Comparison of ENCODE assay signal across 11 cellular contexts in the genomic region with DNA sequence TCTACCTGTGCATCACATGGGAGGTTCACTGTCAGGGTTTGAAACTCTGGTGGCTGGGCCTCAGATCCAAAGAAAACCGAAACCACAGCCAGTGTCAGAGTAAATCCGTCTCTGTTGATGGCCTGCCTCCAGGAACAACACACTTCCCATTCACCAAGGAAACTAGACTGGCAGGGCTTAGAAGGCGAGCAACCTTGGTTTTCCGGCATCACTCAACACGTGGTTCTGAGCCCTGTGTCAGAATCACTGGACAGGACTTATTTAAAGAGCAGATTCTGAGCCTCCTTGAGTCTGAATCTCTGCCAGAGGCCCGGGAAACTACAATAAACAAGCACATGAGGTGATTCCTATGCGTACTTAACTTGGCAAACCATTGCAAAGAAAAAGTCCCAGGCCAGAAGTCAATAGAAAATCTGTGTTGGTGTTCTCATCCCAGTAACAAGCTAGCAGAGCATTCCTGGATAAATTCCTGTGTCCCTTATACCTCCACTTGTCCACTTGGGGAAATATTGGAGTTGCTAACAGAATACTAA.
DNase-seq lines count a peak whose midpoint lies in the region; ATAC-seq and TF ChIP-seq lines count a peak whose summit lies in the region.
"Had no signal": no experiment of that assay in that cellular context is flagged by ENCODE, and none has a peak within 500 bp of the region (broad histone marks: within the 10 kb centered on the region; RNA-seq: fewer than 3 reads in every experiment).

No MANE protein-coding gene starts in this region.

- DNase-seq in HT-29 (ENCODE audit: low spot score), result peak; percentile 26
- peak; percentile 29 to 79 for DNase-seq in cardiac fibroblast (ENCODE audit: low read depth in 2 of 2)
- peak; percentile 33 to 77 (median 61) for DNase-seq in right lobe of liver
- peak in 25 of 49 donors; percentile 1 to 64 (median 14) for DNase-seq in substantia nigra (lab: John Stamatoyannopoulos, UW)
- no peak for DNase-seq in NCI-H1694 treated with DMSO at 0.1 percent for 48 hours (lab: John Stamatoyannopoulos, UW)
- DNase-seq in cerebellar nuclear complex (lab: John Stamatoyannopoulos, UW), result no peak
- DNase-seq: activated naive CD8-positive, alpha-beta T cell treated with anti-CD3 and anti-CD28 coated beads, Interleukin-2, amount 10 ng/mL, durations not matched to agents 7 days and 5 days; HCEC 1CT; NCI-H1092 had no signal

- H3K4me3 ChIP-seq in cardiac fibroblast (replicated peaks in 1 of 2; ENCODE audit: low read depth in 2 of 2, low read length in 2 of 2) (no peak overlapping the region), right lobe of liver (peak overlapping the region in 1 of 3 donors; percentile 15)

- intact Hi-C loops in right lobe of liver (cut with DNase I), result no loop called here

- H3K27ac ChIP-seq in right lobe of liver, result peak overlapping the region; percentile 78 to 95 (median 95)
- no peak overlapping the region for H3K27ac ChIP-seq in substantia nigra (ENCODE audit: low read depth, low read length, poor library complexity, severe bottlenecking)

- H3K9me3 ChIP-seq in right lobe of liver, result no peaks in the 10 kb centered on the region

- TF ChIP-seq POLR2A in right lobe of liver (IDR thresholded peaks at IDR 0.05), result no peak

- ATAC-seq in right lobe of liver, result peak; percentile 52 to 67 (median 56)
- no peak for ATAC-seq in HG03175 (IDR thresholded peaks at IDR 0.05; ENCODE audit: unreplicated experiment)
- no peak for ATAC-seq in GM18498 (IDR thresholded peaks at IDR 0.05; ENCODE audit: unreplicated experiment)

- TF ChIP-seq CTCF in cardiac fibroblast (IDR thresholded peaks at IDR 0.05; ENCODE audit: low read depth, low read length) (no peak), right lobe of liver (IDR thresholded peaks at IDR 0.05) (no peak)

- no peaks in the 10 kb centered on the region for H3K36me3 ChIP-seq in right lobe of liver

- peaks cover 0 to 61% (median 20%) of the 10 kb centered on the region in 4 donors for H3K4me1 ChIP-seq in right lobe of liver

- 38% methylated on average over 5 of the region's 7 CpGs for WGBS in right lobe of liver (ENCODE audit: insufficient coverage, low coverage, low lambda C conversion rate, missing lambda C conversion rate)

- H3K27me3 ChIP-seq in right lobe of liver, result no peaks in the 10 kb centered on the region

Comparison
In these comparisons a context has a peak if more than half of its experiments do, and no peak if none do; other contexts are left out.
1. DNase-seq: peak in HT-29 (single experiment), cardiac fibroblast (2 of 2), right lobe of liver (3 of 3) and substantia nigra (25 of 49); none in NCI-H1694 treated with DMSO at 0.1 percent for 48 hours (single experiment) and cerebellar nuclear complex (0 of 2).
2. ATAC-seq: peak in right lobe of liver (4 of 4); none in HG03175 (single experiment) and GM18498 (single experiment).